In genomic region chr19:8655340-8655709, GRCh38 we compare ENCODE assay signal across 11 cellular contexts. TPM values are rescaled to one million over a fixed set of nuclear protein-coding genes. Genes with fewer than 3 reads are reported as not detected.
DNase-seq lines count a peak whose midpoint lies in the region; ATAC-seq lines count a peak whose summit lies in the region.
"Had no signal": no experiment of that assay in that cellular context is flagged by ENCODE, and none has a peak within 500 bp of the region (broad histone marks: within the 10 kb centered on the region; RNA-seq: fewer than 3 reads in every experiment).

No MANE protein-coding gene starts in this region.

- no peak overlapping the region for H3K27ac ChIP-seq in BLaER1
- H3K27ac ChIP-seq: adrenal gland, SK-N-MC had no signal

- H3K36me3 ChIP-seq in BLaER1: no peaks in the 10 kb centered on the region
- H3K36me3 ChIP-seq: adrenal gland had no signal

- no peaks in the 10 kb centered on the region; the same call in 1 of the 2 replicates for H3K27me3 ChIP-seq in BLaER1

- H3K27me3 Mint-ChIP-seq in activated CD8-positive, alpha-beta T cell treated with anti-CD3 and anti-CD28 coated beads, Interleukin-2, amount 10 ng/mL, durations not matched to agents 7 days and 5 days (ENCODE audit: low read depth): peaks cover 24% of the 10 kb centered on the region

- H3K36me3 Mint-ChIP-seq in activated CD8-positive, alpha-beta T cell treated with anti-CD3 and anti-CD28 coated beads, Interleukin-2, amount 10 ng/mL, durations not matched to agents 7 days and 5 days (ENCODE audit: low read depth): no peaks in the 10 kb centered on the region

- peak overlapping the region; percentile 73 for H3K27ac Mint-ChIP-seq in activated CD8-positive, alpha-beta T cell treated with anti-CD3 and anti-CD28 coated beads, Interleukin-2, amount 10 ng/mL, durations not matched to agents 7 days and 5 days

- peaks cover 31% of the 10 kb centered on the region for H3K4me1 ChIP-seq in BLaER1
- H3K4me1 ChIP-seq: adrenal gland had no signal

- H3K9me3 ChIP-seq in BLaER1: no peaks in the 10 kb centered on the region
- H3K9me3 ChIP-seq: adrenal gland had no signal

- peaks cover 26% of the 10 kb centered on the region for H3K4me1 Mint-ChIP-seq in activated CD8-positive, alpha-beta T cell treated with anti-CD3 and anti-CD28 coated beads, Interleukin-2, amount 10 ng/mL, durations not matched to agents 7 days and 5 days (ENCODE audit: low read depth)

- H3K9me3 Mint-ChIP-seq in activated CD8-positive, alpha-beta T cell treated with anti-CD3 and anti-CD28 coated beads, Interleukin-2, amount 10 ng/mL, durations not matched to agents 7 days and 5 days (ENCODE audit: insufficient read depth): no peaks in the 10 kb centered on the region

- no peak overlapping the region for H3K9ac ChIP-seq in BLaER1

- POLR2A ChIA-PET in activated CD8-positive, alpha-beta T cell treated with anti-CD3 and anti-CD28 coated beads, Interleukin-2, amount 10 ng/mL, durations not matched to agents 7 days and 5 days (lab: Charles Lee): interaction anchor here (2.9 kb wide), 1 partner anchor 39 kb away, joined by 9 read pairs; no protein-coding TSS in a partner anchor

- H4K20me1 ChIP-seq in BLaER1: no peaks in the 10 kb centered on the region

- H3K4me3 ChIP-seq in BLaER1: no peak overlapping the region
- peak overlapping the region; percentile 3 for H3K4me3 ChIP-seq in Jurkat, Clone E6-1 (ENCODE audit: low read length)
- H3K4me3 ChIP-seq: adrenal gland had no signal

- peak overlapping the region; percentile 30 for H3K4me3 Mint-ChIP-seq in activated CD8-positive, alpha-beta T cell treated with anti-CD3 and anti-CD28 coated beads, Interleukin-2, amount 10 ng/mL, durations not matched to agents 7 days and 5 days

- peak; percentile 79 for ATAC-seq in activated CD8-positive, alpha-beta T cell treated with anti-CD3 and anti-CD28 coated beads, Interleukin-2, amount 10 ng/mL, durations not matched to agents 7 days and 5 days
- peak; percentile 26 for ATAC-seq in esophagus mucosa
- ATAC-seq in GM19328 (IDR thresholded peaks at IDR 0.05; ENCODE audit: unreplicated experiment): no peak
- no peak for ATAC-seq in GM18502 (IDR thresholded peaks at IDR 0.05; ENCODE audit: poor library complexity, unreplicated experiment)
- ATAC-seq in HG03565 (IDR thresholded peaks at IDR 0.05; ENCODE audit: unreplicated experiment): no peak
- no peak for ATAC-seq in GM21447 (IDR thresholded peaks at IDR 0.05; ENCODE audit: unreplicated experiment)

- no peak for DNase-seq in Jurkat, Clone E6-1 (ENCODE audit: low read depth, low spot score)
- DNase-seq in activated CD8-positive, alpha-beta T cell treated with anti-CD3 and anti-CD28 coated beads, Interleukin-2, amount 10 ng/mL, durations not matched to agents 7 days and 5 days: peak; percentile 67

- CTCF ChIA-PET in activated CD8-positive, alpha-beta T cell treated with anti-CD3 and anti-CD28 coated beads, Interleukin-2, amount 10 ng/mL, durations not matched to agents 7 days and 5 days (lab: Charles Lee): interaction anchor here (1.0 to 6.3 kb wide), 11 partner anchors 8 to 77 kb away, joined by 3 to 129 read pairs (median 7); partner anchors contain the start of genes ACTL9 and MYO1F

- peak overlapping the region; percentile 78 for H3K4me2 ChIP-seq in BLaER1

RNA-seq across cellular contexts. Expression of gene NFILZ, which starts 24.9 kb away (rescaled TPM):
- polyA plus RNA-seq in Jurkat, Clone E6-1 (2012; ENCODE audit: insufficient read depth, insufficient read length): not detected
- not detected for total RNA-seq in activated CD8-positive, alpha-beta T cell treated with anti-CD3 and anti-CD28 coated beads, Interleukin-2, amount 10 ng/mL, durations not matched to agents 7 days and 5 days
- total RNA-seq in esophagus mucosa: not detected
- total RNA-seq: adrenal gland, smooth muscle cell had no signal
- polyA plus RNA-seq: adrenal gland, smooth muscle cell had no signal

RNA-seq across cellular contexts. Expression of gene ACTL9, which starts 43.3 kb away (rescaled TPM):
- polyA plus RNA-seq in Jurkat, Clone E6-1 (2012; ENCODE audit: insufficient read depth, insufficient read length): not detected
- total RNA-seq in activated CD8-positive, alpha-beta T cell treated with anti-CD3 and anti-CD28 coated beads, Interleukin-2, amount 10 ng/mL, durations not matched to agents 7 days and 5 days: not detected
- total RNA-seq in esophagus mucosa: not detected
- total RNA-seq: adrenal gland, smooth muscle cell had no signal
- polyA plus RNA-seq: adrenal gland, smooth muscle cell had no signal

RNA-seq across cellular contexts. Expression of gene ADAMTS10, which starts 44.8 kb away (rescaled TPM):
- 24.6 TPM for polyA plus RNA-seq in Jurkat, Clone E6-1 (2012; ENCODE audit: insufficient read depth, insufficient read length)
- 1 to 10 TPM; 3.6 to 4.9 TPM for total RNA-seq in activated CD8-positive, alpha-beta T cell treated with anti-CD3 and anti-CD28 coated beads, Interleukin-2, amount 10 ng/mL, durations not matched to agents 7 days and 5 days
- total RNA-seq in esophagus mucosa: 1.9 TPM

Comparison
In these comparisons a context has a peak if more than half of its experiments do, and no peak if none do; other contexts are left out.
1. ATAC-seq: peak in activated CD8-positive, alpha-beta T cell treated with anti-CD3 and anti-CD28 coated beads, Interleukin-2, amount 10 ng/mL, durations not matched to agents 7 days and 5 days (single experiment) and esophagus mucosa (single experiment); none in GM19328 (single experiment), GM18502 (single experiment), HG03565 (single experiment) and GM21447 (single experiment).